Comparison of ENCODE assay signal across 23 cellular contexts in genomic region chr18:41416044-41416443, GRCh38.
DNase-seq lines count a peak whose midpoint lies in the region; ATAC-seq, FAIRE-seq and TF ChIP-seq lines count a peak whose summit lies in the region.
"Had no signal": no experiment of that assay in that cellular context is flagged by ENCODE, and none has a peak within 500 bp of the region (broad histone marks: within the 10 kb centered on the region; RNA-seq: fewer than 3 reads in every experiment).

No MANE protein-coding gene starts in this region.

- dilution Hi-C loops in keratinocyte (cut with MboI; ENCODE audit: extremely low pct_ligation_motif_present, low sequenced_read_pairs), result no loop called here

- H3K36me3 ChIP-seq in PC-3 (ENCODE audit: low read depth, low read length) (no peaks in the 10 kb centered on the region), keratinocyte (ENCODE audit: control insufficient read depth in 2 of 2, extremely low read depth in 1 of 2, insufficient read depth in 2 of 2, low read length in 2 of 2) (no peaks in the 10 kb centered on the region)
- H3K36me3 ChIP-seq: BLaER1 treated with 17β-estradiol and CSF1 and Interleukin-3, amounts not matched to agents 10 nM and 100 nM had no signal

- H3K9me3 ChIP-seq in PC-3 (ENCODE audit: low read length) (no peaks in the 10 kb centered on the region), keratinocyte (ENCODE audit: control insufficient read depth, low read depth, low read length) (no peaks in the 10 kb centered on the region)
- H3K9me3 ChIP-seq: A549; BLaER1 treated with 17β-estradiol and CSF1 and Interleukin-3, amounts not matched to agents 10 nM and 100 nM; Caco-2 had no signal

- H3K79me2 ChIP-seq in PC-3 (ENCODE audit: low read length), result no peaks in the 10 kb centered on the region
- H3K79me2 ChIP-seq in keratinocyte (ENCODE audit: control insufficient read depth, insufficient read depth, low read length), result no peaks in the 10 kb centered on the region

- no peaks in the 10 kb centered on the region for H3F3A ChIP-seq in PC-3 (ENCODE audit: low read length, unreplicated experiment)

- BruUV-seq in PC-3 (replicated peaks; lab: Mats Ljungman, UMichigan), result no TSS peak

- DNase-seq in D721Med (ENCODE audit: insufficient read length, low spot score), result no peak
- peak; percentile 62 for DNase-seq in PC-3
- DNase-seq in keratinocyte (ENCODE audit: low read depth, low spot score), result no peak
- no peak for DNase-seq in GF-D8 (lab: John Stamatoyannopoulos, UW)
- DNase-seq: AML-193; Caco-2; Calu3; CD4-positive, alpha-beta T cell; CD8-positive, alpha-beta T cell; DMS 273 treated with DMSO at 0.1 percent for 48 hours; DMS153; DMS53; DMS79; DND-41; EL had no signal

- FAIRE-seq in D721Med (lab: Jason Lieb, UNC) (peak; percentile 73), keratinocyte (lab: Jason Lieb, UNC) (peak; percentile 20)
- FAIRE-seq: A549, G401.6, GM12878, GM19239 had no signal

- TF ChIP-seq CTCF in D721Med (IDR thresholded peaks at IDR 0.05; ENCODE audit: insufficient read depth, missing control alignments) (no peak), PC-3 (conservative IDR thresholded peaks at IDR 0.05; ENCODE audit: low read depth, low read length) (no peak), keratinocyte (optimal IDR thresholded peaks at IDR 0.05 in 1 of 3, IDR thresholded peaks at IDR 0.05 in 1 of 3, conservative IDR thresholded peaks at IDR 0.05 in 1 of 3; ENCODE audit: extremely low read depth in 1 of 3, insufficient read depth in 2 of 3, low read length in 3 of 3) (no peak)

- ATAC-seq in PC-3 (peak; percentile 70), HG03460 (IDR thresholded peaks at IDR 0.05; ENCODE audit: unreplicated experiment) (no peak)
- ATAC-seq: A549; CD8-positive, alpha-beta T cell; GM12878 had no signal

- no peaks in the 10 kb centered on the region for H3K9me1 ChIP-seq in keratinocyte (ENCODE audit: control insufficient read depth, extremely low read depth, insufficient read depth, low read length)

- H3K4me3 ChIP-seq in PC-3 (ENCODE audit: low read length) (no peak overlapping the region), keratinocyte (ENCODE audit: control insufficient read depth in 2 of 3, extremely low read depth in 1 of 3, insufficient read depth in 2 of 3, low read depth in 1 of 3, low read length in 3 of 3) (no peak overlapping the region)
- H3K4me3 ChIP-seq: A549; BLaER1 treated with 17β-estradiol and CSF1 and Interleukin-3, amounts not matched to agents 10 nM and 100 nM; GM12878 had no signal

- no peaks in the 10 kb centered on the region for H3K9me2 ChIP-seq in PC-3 (replicated peaks; ENCODE audit: low read length)

- H4K20me1 ChIP-seq in PC-3 (ENCODE audit: low read length), result no peaks in the 10 kb centered on the region
- H4K20me1 ChIP-seq in keratinocyte (ENCODE audit: control insufficient read depth, extremely low read depth, insufficient read depth, low read length), result no peaks in the 10 kb centered on the region
- H4K20me1 ChIP-seq: BLaER1 treated with 17β-estradiol and CSF1 and Interleukin-3, amounts not matched to agents 10 nM and 100 nM had no signal

- peak overlapping the region; percentile 43 for H3K4me2 ChIP-seq in PC-3 (ENCODE audit: low read length)
- no peak overlapping the region for H3K4me2 ChIP-seq in keratinocyte (ENCODE audit: control insufficient read depth, extremely low read depth, insufficient read depth, low read depth, low read length)
- H3K4me2 ChIP-seq: A549; BLaER1 treated with 17β-estradiol and CSF1 and Interleukin-3, amounts not matched to agents 10 nM and 100 nM had no signal

- POLR2A ChIA-PET in PC-3 (lab: Charles Lee; ENCODE audit: unreplicated experiment), result interaction anchor here (0.5 kb wide), 1 partner anchor 402 kb away, joined by 3 read pairs; no protein-coding TSS in a partner anchor

- H3K4me1 ChIP-seq in PC-3 (ENCODE audit: insufficient read depth, low read length), result peaks cover 12% of the 10 kb centered on the region; the same call in 1 of the 2 replicates
- no peaks in the 10 kb centered on the region for H3K4me1 ChIP-seq in keratinocyte (ENCODE audit: control insufficient read depth, extremely low read depth, insufficient read depth, low read length)
- H3K4me1 ChIP-seq: A549; BLaER1 treated with 17β-estradiol and CSF1 and Interleukin-3, amounts not matched to agents 10 nM and 100 nM; Caco-2 had no signal

- no peak overlapping the region for H3K9ac ChIP-seq in PC-3 (ENCODE audit: low read length)
- no peak overlapping the region for H3K9ac ChIP-seq in keratinocyte (ENCODE audit: control insufficient read depth, extremely low read depth, insufficient read depth, low read length)
- H3K9ac ChIP-seq: BLaER1 treated with 17β-estradiol and CSF1 and Interleukin-3, amounts not matched to agents 10 nM and 100 nM had no signal

- H3K27me3 ChIP-seq in PC-3 (ENCODE audit: low read length) (no peaks in the 10 kb centered on the region), keratinocyte (ENCODE audit: control insufficient read depth, extremely low read depth, insufficient read depth, low read length) (no peaks in the 10 kb centered on the region)
- H3K27me3 ChIP-seq: BLaER1 treated with 17β-estradiol and CSF1 and Interleukin-3, amounts not matched to agents 10 nM and 100 nM had no signal

- intact Hi-C loops in PC-3 (cut with micrococcal nuclease), result loop anchor here (1.0 kb wide), 1 partner anchor 88 kb away; no protein-coding TSS in a partner anchor

- peak overlapping the region; percentile 38 for H3K27ac ChIP-seq in PC-3 (ENCODE audit: low read length)
- H3K27ac ChIP-seq in keratinocyte (ENCODE audit: control insufficient read depth, insufficient read depth, low read length), result no peak overlapping the region
- H3K27ac ChIP-seq: 22Rv1; A549; BLaER1 treated with 17β-estradiol and CSF1 and Interleukin-3, amounts not matched to agents 10 nM and 100 nM; C4-2B had no signal

- CTCF ChIA-PET in PC-3 (lab: Charles Lee), result interaction anchor here (0.6 kb wide), 2 partner anchors 23 to 1257 kb away, joined by 4 to 6 read pairs; no protein-coding TSS in a partner anchor

- H2AFZ ChIP-seq in PC-3 (ENCODE audit: low read length) (0 out of 2 replicates have a peak overlapping the region, but pooled peaks have one; percentile 53), keratinocyte (ENCODE audit: control insufficient read depth, low read length) (no peak overlapping the region)
